In genomic region chr5:36928947-36929346, GRCh38 we compare ENCODE assay signal across 10 cellular contexts. TPM values are rescaled to one million over a fixed set of nuclear protein-coding genes. Genes with fewer than 3 reads are reported as not detected.
DNase-seq lines count a peak whose midpoint lies in the region; ATAC-seq lines count a peak whose summit lies in the region.
"Had no signal": no experiment of that assay in that cellular context is flagged by ENCODE, and none has a peak within 500 bp of the region (broad histone marks: within the 10 kb centered on the region; RNA-seq: fewer than 3 reads in every experiment).

No MANE protein-coding gene starts in this region.

- H3K4ac ChIP-seq in mesenchymal stem cell (ENCODE audit: low read depth in 1 of 2, low read length in 2 of 2) = no peak overlapping the region

- no peak overlapping the region for H2AK5ac ChIP-seq in mesenchymal stem cell (ENCODE audit: low read length, severe bottlenecking)

- in situ Hi-C loops in Caki2 (cut with HindIII; ENCODE audit: low pct_unique_long_range_greater_than_20kb, low sequenced_read_pairs) = no loop called here

- H2BK15ac ChIP-seq in mesenchymal stem cell (ENCODE audit: low read depth, poor library complexity, severe bottlenecking) = no peak overlapping the region

- peaks cover 7% of the 10 kb centered on the region for H3K79me1 ChIP-seq in mesenchymal stem cell (replicated peaks; ENCODE audit: low read length, poor library complexity, severe bottlenecking)

- no peak overlapping the region for H2BK120ac ChIP-seq in mesenchymal stem cell (ENCODE audit: low read depth, low read length)

- DNase-seq in Caki2 (ENCODE audit: low read depth) (peak; percentile 33), HS-27A (ENCODE audit: low read depth) (peak; percentile 69), astrocyte of the hippocampus (ENCODE audit: low read depth, low spot score) (peak; percentile 9), mesenchymal stem cell (peak; percentile 32), NCI-H510A (lab: John Stamatoyannopoulos, UW) (no peak)
- DNase-seq: naive B cell, substantia nigra had no signal

- no peak for ATAC-seq in GM18909 (IDR thresholded peaks at IDR 0.05; ENCODE audit: poor library complexity, unreplicated experiment)
- ATAC-seq in HG03521 (IDR thresholded peaks at IDR 0.05; ENCODE audit: unreplicated experiment) = no peak
- ATAC-seq in HG03135 (IDR thresholded peaks at IDR 0.05; ENCODE audit: unreplicated experiment) = no peak

- H3K9me3 ChIP-seq in mesenchymal stem cell (ENCODE audit: control insufficient read depth, low read length) = no peaks in the 10 kb centered on the region

- no peak overlapping the region for H3K4me2 ChIP-seq in mesenchymal stem cell (ENCODE audit: low read length, poor library complexity, severe bottlenecking)

- H3K36me3 ChIP-seq in mesenchymal stem cell (ENCODE audit: control insufficient read depth in 1 of 2, insufficient read depth in 2 of 2, low read depth in 1 of 2, low read length in 2 of 2) = no peaks in the 10 kb centered on the region

- no peak overlapping the region for H2BK12ac ChIP-seq in mesenchymal stem cell (ENCODE audit: low read length in 2 of 2)

- no peaks in the 10 kb centered on the region for H3K27me3 ChIP-seq in mesenchymal stem cell (ENCODE audit: control insufficient read depth in 1 of 2, insufficient read depth in 1 of 2, low read length in 2 of 2)

- H4K8ac ChIP-seq in mesenchymal stem cell (ENCODE audit: low read length) = no peak overlapping the region

- no peaks in the 10 kb centered on the region for H3K4me1 ChIP-seq in mesenchymal stem cell (ENCODE audit: control insufficient read depth, insufficient read depth, low read depth, low read length)

- no peak overlapping the region for H3K9ac ChIP-seq in mesenchymal stem cell (ENCODE audit: low read length)

- H3K23ac ChIP-seq in mesenchymal stem cell (ENCODE audit: low read length in 2 of 2) = no peak overlapping the region

- H3K4me3 ChIP-seq in mesenchymal stem cell (ENCODE audit: insufficient read depth in 1 of 2, low read depth in 1 of 2, low read length in 2 of 2) = no peak overlapping the region

- no peak overlapping the region for H2BK5ac ChIP-seq in mesenchymal stem cell (ENCODE audit: low read depth, low read length, poor library complexity, severe bottlenecking)

- H2AFZ ChIP-seq in mesenchymal stem cell (ENCODE audit: low read depth, low read length) = no peak overlapping the region

- H4K91ac ChIP-seq in mesenchymal stem cell (ENCODE audit: low read length) = no peak overlapping the region

- no CpG with 5 or more reads among the region's 1 CpG for WGBS in mesenchymal stem cell

- H3K18ac ChIP-seq in mesenchymal stem cell (ENCODE audit: low read depth in 1 of 2, low read length in 2 of 2) = no peak overlapping the region

- no peak overlapping the region for H3K14ac ChIP-seq in mesenchymal stem cell (ENCODE audit: low read length in 2 of 2)

- H3K27ac ChIP-seq in mesenchymal stem cell (ENCODE audit: low read length, poor library complexity, severe bottlenecking) = no peak overlapping the region

RNA-seq across cellular contexts. Expression of gene NIPBL, which starts 52.4 kb away (rescaled TPM):
- total RNA-seq in Caki2 (2014; rRNA removed; shearing (Covaris generic); ENCODE audit: low replicate concordance) = 9.1 and 9.6 TPM in 2 replicates
- 17.2 TPM for polyA plus RNA-seq in mesenchymal stem cell (2013, experiment 1 of 2)
- 15.4 TPM for polyA plus RNA-seq in mesenchymal stem cell (2013, experiment 2 of 2)
